In genomic region chr7:137411446-137411845, GRCh38 we compare ENCODE assay signal across 25 cellular contexts.
A peak's percentile ranks its signal among the peaks of the same experiment; 100 is the strongest.
DNase-seq lines count a peak whose midpoint lies in the region; TF ChIP-seq lines count a peak whose summit lies in the region.
"Had no signal": no experiment of that assay in that cellular context is flagged by ENCODE, and none has a peak within 500 bp of the region (broad histone marks: within the 10 kb centered on the region; RNA-seq: fewer than 3 reads in every experiment).

No MANE protein-coding gene starts in this region.

- H3K9me3 ChIP-seq in Karpas-422 (ENCODE audit: low read length) (no peaks in the 10 kb centered on the region), thyroid gland (no peaks in the 10 kb centered on the region), right atrium auricular region (no peaks in the 10 kb centered on the region)
- H3K9me3 ChIP-seq: BE2C, BLaER1 had no signal

- DNase-seq in Karpas-422 (no peak), RPMI7951 (ENCODE audit: low read depth) (peak; percentile 63), foreskin melanocyte (peak; percentile 65), KG1 (lab: John Stamatoyannopoulos, UW) (no peak), thyroid gland (no peak), right atrium auricular region (ENCODE audit: low spot score) (no peak)
- no peak for DNase-seq in activated naive CD8-positive, alpha-beta T cell treated with anti-CD3 and anti-CD28 coated beads for 36 hours
- DNase-seq: 8988T; ACHN; BE2C; C1 segment of cervical spinal cord; CD4-positive, alpha-beta memory T cell; CD4-positive, CD25-positive, alpha-beta regulatory T cell; CD8-positive, alpha-beta memory T cell; COR-L47; DMS 273 treated with DMSO at 0.1 percent for 48 hours; DMS153; DMS53; DMS79; DND-41; EL; GDM1 had no signal

- H3K4me1 Mint-ChIP-seq in activated naive CD8-positive, alpha-beta T cell treated with anti-CD3 and anti-CD28 coated beads for 36 hours = no peaks in the 10 kb centered on the region
- H3K4me1 Mint-ChIP-seq: CD14-positive monocyte; CD4-positive, alpha-beta memory T cell; CD4-positive, CD25-positive, alpha-beta regulatory T cell; CD8-positive, alpha-beta memory T cell had no signal

- no peak overlapping the region for H3K27ac ChIP-seq in Karpas-422 (ENCODE audit: low read length)
- H3K27ac ChIP-seq in thyroid gland = no peak overlapping the region
- no peak overlapping the region for H3K27ac ChIP-seq in right atrium auricular region
- H3K27ac ChIP-seq: BLaER1 had no signal

- no peak overlapping the region for H3K27ac Mint-ChIP-seq in activated naive CD8-positive, alpha-beta T cell treated with anti-CD3 and anti-CD28 coated beads for 36 hours
- H3K27ac Mint-ChIP-seq: CD14-positive monocyte; CD4-positive, alpha-beta memory T cell; CD4-positive, CD25-positive, alpha-beta regulatory T cell; CD8-positive, alpha-beta memory T cell had no signal

- no peaks in the 10 kb centered on the region for H3K79me2 ChIP-seq in Karpas-422 (ENCODE audit: low read length)

- no peaks in the 10 kb centered on the region for H3K27me3 Mint-ChIP-seq in activated naive CD8-positive, alpha-beta T cell treated with anti-CD3 and anti-CD28 coated beads for 36 hours
- H3K27me3 Mint-ChIP-seq: CD4-positive, alpha-beta memory T cell; CD4-positive, CD25-positive, alpha-beta regulatory T cell; CD8-positive, alpha-beta memory T cell had no signal

- H3K4me2 ChIP-seq in Karpas-422 (ENCODE audit: low read depth, low read length, poor library complexity, severe bottlenecking) = no peak overlapping the region
- H3K4me2 ChIP-seq: BLaER1 had no signal

- H3K36me3 ChIP-seq in Karpas-422 (ENCODE audit: insufficient read depth, low read length) (no peaks in the 10 kb centered on the region), thyroid gland (no peaks in the 10 kb centered on the region), right atrium auricular region (no peaks in the 10 kb centered on the region)
- H3K36me3 ChIP-seq: BE2C, BLaER1 had no signal

- no peak for TF ChIP-seq POLR2A in thyroid gland (IDR thresholded peaks at IDR 0.05)

- H3K36me3 Mint-ChIP-seq in activated naive CD8-positive, alpha-beta T cell treated with anti-CD3 and anti-CD28 coated beads for 36 hours = no peaks in the 10 kb centered on the region
- H3K36me3 Mint-ChIP-seq: CD14-positive monocyte; CD4-positive, alpha-beta memory T cell; CD4-positive, CD25-positive, alpha-beta regulatory T cell; CD8-positive, alpha-beta memory T cell had no signal

- no peak overlapping the region for H3K4me3 Mint-ChIP-seq in activated naive CD8-positive, alpha-beta T cell treated with anti-CD3 and anti-CD28 coated beads for 36 hours
- H3K4me3 Mint-ChIP-seq: CD14-positive monocyte; CD4-positive, alpha-beta memory T cell; CD4-positive, CD25-positive, alpha-beta regulatory T cell; CD8-positive, alpha-beta memory T cell had no signal

- TF ChIP-seq CTCF in thyroid gland (IDR thresholded peaks at IDR 0.05) (no peak), right atrium auricular region (IDR thresholded peaks at IDR 0.05) (no peak)

- no peaks in the 10 kb centered on the region for H3K9me2 ChIP-seq in Karpas-422 (replicated peaks; ENCODE audit: insufficient read depth, low read length)

- H4K20me1 ChIP-seq in Karpas-422 (ENCODE audit: insufficient read depth, low read depth, low read length) = no peaks in the 10 kb centered on the region
- H4K20me1 ChIP-seq: BLaER1 had no signal

- H3K27me3 ChIP-seq in Karpas-422 (ENCODE audit: low read length) (no peaks in the 10 kb centered on the region), thyroid gland (no peaks in the 10 kb centered on the region), right atrium auricular region (no peaks in the 10 kb centered on the region)
- H3K27me3 ChIP-seq: BE2C, BLaER1 had no signal

- peaks cover 2% of the 10 kb centered on the region for H3K9me3 Mint-ChIP-seq in activated naive CD8-positive, alpha-beta T cell treated with anti-CD3 and anti-CD28 coated beads for 36 hours

- H3K4me3 ChIP-seq in Karpas-422 (ENCODE audit: low read length) (no peak overlapping the region), thyroid gland (replicated peaks in 1 of 3) (no peak overlapping the region), right atrium auricular region (no peak overlapping the region)
- H3K4me3 ChIP-seq: BLaER1, GM12878 had no signal

- peaks cover 62% of the 10 kb centered on the region for H3K4me1 ChIP-seq in Karpas-422 (ENCODE audit: low read length)
- H3K4me1 ChIP-seq in thyroid gland = no peaks in the 10 kb centered on the region
- H3K4me1 ChIP-seq in right atrium auricular region = no peaks in the 10 kb centered on the region
- H3K4me1 ChIP-seq: BE2C, BLaER1 had no signal

- H3K9ac ChIP-seq in Karpas-422 (ENCODE audit: low read length) = no peak overlapping the region
- H3K9ac ChIP-seq: BLaER1 had no signal

- 0 out of 2 replicates have a peak overlapping the region, but pooled peaks have one; percentile 32 for H2AFZ ChIP-seq in Karpas-422 (ENCODE audit: low read length)

- 85 to 91% methylated on average over 3 of the region's 3 CpGs for WGBS in thyroid gland, 2 donors

- intact Hi-C loops in thyroid gland (cut with DNase I) = no loop called here

Comparison
In these comparisons a context has a peak if more than half of its experiments do, and no peak if none do; other contexts are left out.
1. DNase-seq: peak in RPMI7951 (single experiment) and foreskin melanocyte (single experiment); none in Karpas-422 (single experiment), KG1 (single experiment), activated naive CD8-positive, alpha-beta T cell treated with anti-CD3 and anti-CD28 coated beads for 36 hours (single experiment), thyroid gland (0 of 2) and right atrium auricular region (single experiment).